ENCODE assay signal across 1 cellular context in genomic region chr3:197520311-197521276, GRCh38.
TF ChIP-seq lines count a peak whose summit lies in the region.

No MANE protein-coding gene starts in this region.

TF ChIP-seq in HepG2, 621 proteins besides CTCF, POLR2A, EP300 and RAD21 (continues in another document):
- TF ChIP-seq ZHX2 (IDR thresholded peaks at IDR 0.05; ENCODE audit: low read depth) (no peak), ZHX2 (CRISPR knock-in tag; IDR thresholded peaks at IDR 0.05; ENCODE audit: borderline replicate concordance) (no peak), SNAPC5 (CRISPR knock-in tag; IDR thresholded peaks at IDR 0.05; ENCODE audit: borderline replicate concordance) (no peak), MTERF4 (CRISPR knock-in tag; IDR thresholded peaks at IDR 0.05) (no peak), SALL2 (CRISPR knock-in tag; IDR thresholded peaks at IDR 0.05) (0 out of 2 replicates have a peak, but pooled peaks have one; percentile 42), ZNF644 (CRISPR knock-in tag; IDR thresholded peaks at IDR 0.05; ENCODE audit: low read depth) (0 out of 2 replicates have a peak, but pooled peaks have one; percentile 12), XRCC5 (optimal IDR thresholded peaks at IDR 0.05; ENCODE audit: low read length) (peak; percentile 40), ELF4 (CRISPR knock-in tag; IDR thresholded peaks at IDR 0.05; ENCODE audit: borderline replicate concordance) (no peak), ZNF782 (CRISPR knock-in tag; IDR thresholded peaks at IDR 0.05; ENCODE audit: borderline replicate concordance) (peak; percentile 46; the same call in 1 of the 2 replicates), STAG1 (CRISPR knock-in tag; IDR thresholded peaks at IDR 0.05) (no peak), HOXD1 (CRISPR knock-in tag; IDR thresholded peaks at IDR 0.05) (no peak), ISX (CRISPR knock-in tag; conservative IDR thresholded peaks at IDR 0.05) (no peak), ELF1 (CRISPR knock-in tag; IDR thresholded peaks at IDR 0.05) (no peak), TBX2 (CRISPR knock-in tag; IDR thresholded peaks at IDR 0.05; ENCODE audit: borderline replicate concordance) (peak; percentile 68), FOXA1 (IDR thresholded peaks at IDR 0.05) (no peak), FOXA1 (CRISPR knock-in tag; IDR thresholded peaks at IDR 0.05) (no peak), ZNF557 (CRISPR knock-in tag; IDR thresholded peaks at IDR 0.05) (no peak), GTF2F1 (IDR thresholded peaks at IDR 0.05; ENCODE audit: low read length) (0 out of 2 replicates have a peak, but pooled peaks have one; percentile 6), ZNF512B (CRISPR knock-in tag; IDR thresholded peaks at IDR 0.05; ENCODE audit: borderline replicate concordance) (no peak), ZBTB7B (CRISPR knock-in tag; IDR thresholded peaks at IDR 0.05) (no peak), ZBTB34 (CRISPR knock-in tag; IDR thresholded peaks at IDR 0.05) (0 out of 2 replicates have a peak, but pooled peaks have one; percentile 18), ATF2 (CRISPR knock-in tag; IDR thresholded peaks at IDR 0.05) (0 out of 2 replicates have a peak, but pooled peaks have one; percentile 35), GLI4 (CRISPR knock-in tag; IDR thresholded peaks at IDR 0.05; ENCODE audit: borderline replicate concordance) (peak; percentile 37; the same call in 1 of the 2 replicates), TRAFD1 (CRISPR knock-in tag; IDR thresholded peaks at IDR 0.05; ENCODE audit: borderline replicate concordance) (no peak), ARID5B (CRISPR knock-in tag; IDR thresholded peaks at IDR 0.05) (peak; percentile 40), ZMYM2 (CRISPR knock-in tag; IDR thresholded peaks at IDR 0.05) (no peak), BRCA1 (CRISPR knock-in tag; IDR thresholded peaks at IDR 0.05) (no peak), HNRNPUL1 (IDR thresholded peaks at IDR 0.05; ENCODE audit: low read depth, low read length) (no peak), KDM1A (CRISPR knock-in tag; IDR thresholded peaks at IDR 0.05) (peak; percentile 29; the same call in 1 of the 2 replicates), ZFY (CRISPR knock-in tag; IDR thresholded peaks at IDR 0.05) (peak; percentile 72), POGZ (CRISPR knock-in tag; IDR thresholded peaks at IDR 0.05) (no peak), ZNF207 (IDR thresholded peaks at IDR 0.05; ENCODE audit: borderline replicate concordance) (no peak), PAXIP1 (CRISPR knock-in tag; conservative IDR thresholded peaks at IDR 0.05) (peak; percentile 65), ZKSCAN5 (CRISPR knock-in tag; IDR thresholded peaks at IDR 0.05) (no peak), TFDP2 (CRISPR knock-in tag; IDR thresholded peaks at IDR 0.05) (no peak)
